ENCODE assay signal across 6 cellular contexts in the genomic region with DNA sequence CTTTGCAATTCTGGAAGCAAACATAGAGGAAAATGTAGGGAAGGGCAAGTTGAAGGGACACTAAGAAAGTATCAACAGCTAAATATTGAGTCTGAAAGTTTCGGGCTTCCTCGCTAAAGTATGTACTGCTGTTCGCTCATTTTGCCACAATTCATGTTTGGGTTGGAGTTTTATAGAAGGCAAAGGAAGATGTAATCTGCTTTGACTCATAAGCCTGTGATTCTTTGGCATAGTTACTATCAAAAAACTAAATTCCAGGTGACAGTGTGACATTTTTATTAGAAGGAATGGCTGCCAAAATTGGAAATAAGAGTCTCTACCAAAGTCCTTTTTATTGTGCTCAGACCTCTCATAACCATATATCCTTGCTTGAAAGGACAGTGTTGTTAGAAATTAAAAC.
"Had no signal": no experiment of that assay in that cellular context is flagged by ENCODE, and none has a peak within 500 bp of the region (broad histone marks: within the 10 kb centered on the region; RNA-seq: fewer than 3 reads in every experiment).

No MANE protein-coding gene starts in this region.

- DNase-seq: IMR-90, KBM-7, KG1 had no signal

- ATAC-seq: HepG2, K562 had no signal

- H3K27ac ChIP-seq: HL-60 had no signal

- H3K4me3 ChIP-seq: K562 had no signal
